In the genomic region with DNA sequence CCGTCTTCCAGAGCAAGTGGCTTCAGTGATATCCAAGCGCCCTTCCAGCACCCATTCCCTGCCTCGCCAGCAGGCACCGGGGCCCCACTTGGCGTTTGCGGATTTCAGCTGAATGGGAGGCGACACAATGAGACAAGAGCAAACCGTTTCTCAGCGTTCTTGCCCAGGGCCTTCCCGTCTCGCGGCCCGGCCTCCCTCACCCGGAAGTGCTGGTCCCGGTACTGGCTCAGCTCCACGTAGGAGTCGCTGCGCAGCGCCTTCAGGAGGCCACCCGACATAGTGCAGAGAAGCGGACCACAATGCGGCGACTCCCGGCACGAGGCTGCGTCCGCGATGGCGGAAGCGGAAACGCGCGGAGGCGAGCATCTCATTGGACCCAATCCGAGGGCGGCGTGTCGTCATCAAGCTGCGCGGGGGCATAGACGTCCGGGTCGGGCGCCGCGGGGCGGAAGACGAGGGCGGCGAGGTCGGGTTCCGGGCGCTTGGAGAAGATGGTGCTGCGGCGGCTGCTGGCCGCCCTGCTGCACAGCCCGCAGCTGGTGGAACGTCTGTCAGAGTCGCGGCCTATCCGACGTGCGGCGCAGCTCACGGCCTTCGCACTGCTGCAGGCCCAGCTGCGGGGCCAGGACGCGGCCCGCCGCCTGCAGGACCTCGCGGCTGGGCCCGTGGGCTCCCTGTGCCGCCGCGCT, we compare ENCODE assay signal across 1 cellular context.
TF ChIP-seq lines count a peak whose summit lies in the region.

NCBP2 (minus strand) TSS at position 303 of the 689 bp plus-strand sequence; CDS start at position 278, 25 bp downstream.

TF ChIP-seq in HEK293, 187 proteins besides CTCF, POLR2A, EP300 and RAD21 (continued from another document and continues in another):
- TF ChIP-seq ZBTB11 (tag by site-specific recombination; conservative IDR thresholded peaks at IDR 0.05; ENCODE audit: low read depth) (peak; percentile 98), ZNF114 (tag by site-specific recombination; IDR thresholded peaks at IDR 0.05) (no peak), ZNF777 (tag by site-specific recombination; IDR thresholded peaks at IDR 0.05; ENCODE audit: borderline replicate concordance) (no peak), ZNF121 (tag by site-specific recombination; IDR thresholded peaks at IDR 0.05) (0 out of 2 replicates have a peak, but pooled peaks have one; percentile 17), YY1 (tag by site-specific recombination; IDR thresholded peaks at IDR 0.05) (peak; percentile 76), ZSCAN23 (tag by site-specific recombination; IDR thresholded peaks at IDR 0.05) (no peak), ZNF433 (tag by site-specific recombination; IDR thresholded peaks at IDR 0.05; ENCODE audit: low read depth) (no peak), ZNF623 (tag by site-specific recombination; IDR thresholded peaks at IDR 0.05) (no peak), PRDM4 (tag by site-specific recombination; IDR thresholded peaks at IDR 0.05) (no peak), ZNF768 (tag by site-specific recombination; IDR thresholded peaks at IDR 0.05) (no peak), ZNF76 (tag by site-specific recombination; IDR thresholded peaks at IDR 0.05; ENCODE audit: borderline replicate concordance, low read depth) (peak; percentile 82), ZNF704 (tag by site-specific recombination; IDR thresholded peaks at IDR 0.05) (no peak), ZNF654 (tag by site-specific recombination; IDR thresholded peaks at IDR 0.05; ENCODE audit: low read depth) (no peak), ZBTB21 (tag by site-specific recombination; IDR thresholded peaks at IDR 0.05) (peak; percentile 69), SCRT1 (tag by site-specific recombination; IDR thresholded peaks at IDR 0.05; ENCODE audit: borderline replicate concordance) (no peak), ZNF19 (tag by site-specific recombination; IDR thresholded peaks at IDR 0.05; ENCODE audit: low read depth) (no peak), ZSCAN5A (tag by site-specific recombination; IDR thresholded peaks at IDR 0.05) (no peak), ZNF501 (tag by site-specific recombination; IDR thresholded peaks at IDR 0.05) (peak; percentile 54), ZNF707 (tag by site-specific recombination; IDR thresholded peaks at IDR 0.05) (no peak), SALL2 (tag by site-specific recombination; IDR thresholded peaks at IDR 0.05; ENCODE audit: borderline replicate concordance) (no peak), FEZF1 (tag by site-specific recombination; IDR thresholded peaks at IDR 0.05) (no peak), ZNF302 (tag by site-specific recombination; IDR thresholded peaks at IDR 0.05; ENCODE audit: low read depth) (no peak), ZBTB8A (tag by site-specific recombination; IDR thresholded peaks at IDR 0.05) (peak; percentile 100), ZNF391 (tag by site-specific recombination; IDR thresholded peaks at IDR 0.05; ENCODE audit: borderline replicate concordance, low read depth) (no peak; the same call in 1 of the 2 replicates), ZNF335 (tag by site-specific recombination; conservative IDR thresholded peaks at IDR 0.05) (peak; percentile 79), ZNF266 (tag by site-specific recombination; IDR thresholded peaks at IDR 0.05; ENCODE audit: low read depth) (no peak), ZNF677 (tag by site-specific recombination; IDR thresholded peaks at IDR 0.05) (no peak), ZNF423 (tag by site-specific recombination; IDR thresholded peaks at IDR 0.05) (no peak), ZNF404 (tag by site-specific recombination; IDR thresholded peaks at IDR 0.05) (no peak), ZNF776 (tag by site-specific recombination; IDR thresholded peaks at IDR 0.05; ENCODE audit: borderline replicate concordance) (no peak), ZNF416 (tag by site-specific recombination; IDR thresholded peaks at IDR 0.05) (no peak), ZNF280C (tag by site-specific recombination; IDR thresholded peaks at IDR 0.05) (no peak), ZFP3 (tag by site-specific recombination; IDR thresholded peaks at IDR 0.05; ENCODE audit: low read depth) (0 out of 2 replicates have a peak, but pooled peaks have one; percentile 35), ZNF624 (tag by site-specific recombination; IDR thresholded peaks at IDR 0.05) (no peak), ZNF157 (tag by site-specific recombination; IDR thresholded peaks at IDR 0.05) (no peak), ZNF211 (tag by site-specific recombination; IDR thresholded peaks at IDR 0.05; ENCODE audit: low read depth) (no peak), ZNF660 (tag by site-specific recombination; IDR thresholded peaks at IDR 0.05) (peak; percentile 85; the same call in 1 of the 2 replicates), KLF9 (tag by site-specific recombination; IDR thresholded peaks at IDR 0.05; ENCODE audit: low read depth) (no peak; the same call in 1 of the 2 replicates), ZNF530 (tag by site-specific recombination; IDR thresholded peaks at IDR 0.05; ENCODE audit: low read depth) (no peak), ZNF843 (tag by site-specific recombination; IDR thresholded peaks at IDR 0.05) (peak; percentile 32; the same call in 1 of the 2 replicates), ZSCAN30 (tag by site-specific recombination; IDR thresholded peaks at IDR 0.05) (peak; percentile 61; the same call in 1 of the 2 replicates), SCRT2 (tag by site-specific recombination; IDR thresholded peaks at IDR 0.05) (no peak), TRIM28 (IDR thresholded peaks at IDR 0.05; ENCODE audit: borderline replicate concordance, low read length) (peak; percentile 83; the same call in 1 of the 2 replicates), ZNF202 (tag by site-specific recombination; IDR thresholded peaks at IDR 0.05; ENCODE audit: borderline replicate concordance) (no peak), ZNF221 (tag by site-specific recombination; IDR thresholded peaks at IDR 0.05; ENCODE audit: borderline replicate concordance) (no peak), ZBTB17 (tag by site-specific recombination; IDR thresholded peaks at IDR 0.05) (peak; percentile 86), PRDM1 (tag by site-specific recombination; IDR thresholded peaks at IDR 0.05) (no peak)
- TF ChIP-seq, protein P1, sequence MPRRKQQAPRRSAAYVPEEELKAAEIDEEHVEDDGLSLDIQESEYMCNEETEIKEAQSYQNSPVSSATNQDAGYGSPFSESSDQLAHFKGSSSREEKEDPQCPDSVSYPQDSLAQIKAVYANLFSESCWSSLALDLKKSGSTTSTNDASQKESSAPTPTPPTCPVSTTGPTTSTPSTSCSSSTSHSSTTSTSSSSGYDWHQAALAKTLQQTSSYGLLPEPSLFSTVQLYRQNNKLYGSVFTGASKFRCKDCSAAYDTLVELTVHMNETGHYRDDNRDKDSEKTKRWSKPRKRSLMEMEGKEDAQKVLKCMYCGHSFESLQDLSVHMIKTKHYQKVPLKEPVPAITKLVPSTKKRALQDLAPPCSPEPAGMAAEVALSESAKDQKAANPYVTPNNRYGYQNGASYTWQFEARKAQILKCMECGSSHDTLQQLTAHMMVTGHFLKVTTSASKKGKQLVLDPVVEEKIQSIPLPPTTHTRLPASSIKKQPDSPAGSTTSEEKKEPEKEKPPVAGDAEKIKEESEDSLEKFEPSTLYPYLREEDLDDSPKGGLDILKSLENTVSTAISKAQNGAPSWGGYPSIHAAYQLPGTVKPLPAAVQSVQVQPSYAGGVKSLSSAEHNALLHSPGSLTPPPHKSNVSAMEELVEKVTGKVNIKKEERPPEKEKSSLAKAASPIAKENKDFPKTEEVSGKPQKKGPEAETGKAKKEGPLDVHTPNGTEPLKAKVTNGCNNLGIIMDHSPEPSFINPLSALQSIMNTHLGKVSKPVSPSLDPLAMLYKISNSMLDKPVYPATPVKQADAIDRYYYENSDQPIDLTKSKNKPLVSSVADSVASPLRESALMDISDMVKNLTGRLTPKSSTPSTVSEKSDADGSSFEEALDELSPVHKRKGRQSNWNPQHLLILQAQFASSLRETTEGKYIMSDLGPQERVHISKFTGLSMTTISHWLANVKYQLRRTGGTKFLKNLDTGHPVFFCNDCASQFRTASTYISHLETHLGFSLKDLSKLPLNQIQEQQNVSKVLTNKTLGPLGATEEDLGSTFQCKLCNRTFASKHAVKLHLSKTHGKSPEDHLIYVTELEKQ (tag by site-specific recombination; IDR thresholded peaks at IDR 0.05; ENCODE audit: borderline replicate concordance), result no peak
